ENCODE assay signal across 15 cellular contexts in the genomic region with DNA sequence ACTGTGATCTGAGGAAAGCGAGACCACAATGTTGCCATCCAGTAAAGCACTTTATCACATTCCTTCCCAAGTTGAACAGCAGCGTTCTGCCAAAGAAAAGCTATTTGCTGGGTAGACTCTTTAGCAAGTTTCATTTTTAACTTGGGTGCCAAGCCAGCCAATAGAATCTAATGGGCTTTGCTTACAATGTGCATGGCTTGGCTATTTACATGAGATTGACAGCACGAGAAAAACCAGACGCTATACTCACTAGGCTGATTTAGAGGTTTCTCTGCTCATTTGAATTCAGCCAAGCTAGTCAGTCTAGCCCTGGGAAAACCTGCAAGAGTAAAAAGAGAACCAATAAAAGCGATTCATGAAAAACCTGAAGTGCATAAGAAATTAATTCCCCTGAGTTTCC.
DNase-seq lines count a peak whose midpoint lies in the region; ATAC-seq, FAIRE-seq and TF ChIP-seq lines count a peak whose summit lies in the region.
"Had no signal": no experiment of that assay in that cellular context is flagged by ENCODE, and none has a peak within 500 bp of the region (broad histone marks: within the 10 kb centered on the region; RNA-seq: fewer than 3 reads in every experiment).

No MANE protein-coding gene starts in this region.

- H3K4me2 ChIP-seq in keratinocyte (ENCODE audit: control insufficient read depth, extremely low read depth, insufficient read depth, low read depth, low read length): no peak overlapping the region

- ATAC-seq in HG02884 (IDR thresholded peaks at IDR 0.05; ENCODE audit: unreplicated experiment) (peak; percentile 64), GM21360 (IDR thresholded peaks at IDR 0.05; ENCODE audit: unreplicated experiment) (no peak), GM21528 (IDR thresholded peaks at IDR 0.05; ENCODE audit: low FRiP score, unreplicated experiment) (no peak), GM21367 (IDR thresholded peaks at IDR 0.05; ENCODE audit: unreplicated experiment) (no peak)

- H3K9me1 ChIP-seq in keratinocyte (ENCODE audit: control insufficient read depth, extremely low read depth, insufficient read depth, low read length): no peaks in the 10 kb centered on the region

- H2AFZ ChIP-seq in keratinocyte (ENCODE audit: control insufficient read depth, low read length): no peak overlapping the region

- peak overlapping the region in 2 of 5 experiments; percentile 38 to 56 for H3K4me3 Mint-ChIP-seq in brain
- H3K4me3 Mint-ChIP-seq: CD8-positive, alpha-beta memory T cell; dendritic cell treated with granulocyte-macrophage colony-stimulating factor and Interleukin-4, amounts not matched to agents 40 ng/mL and 50 ng/mL, for 4 days had no signal

- no peaks in the 10 kb centered on the region for H3K36me3 Mint-ChIP-seq in brain
- H3K36me3 Mint-ChIP-seq: CD8-positive, alpha-beta memory T cell had no signal

- H3K4me1 ChIP-seq in keratinocyte (ENCODE audit: control insufficient read depth, extremely low read depth, insufficient read depth, low read length): no peaks in the 10 kb centered on the region
- H3K4me1 ChIP-seq: esophagus squamous epithelium had no signal

- peaks cover 42% of the 10 kb centered on the region for H3K4me1 Mint-ChIP-seq in brain
- H3K4me1 Mint-ChIP-seq: CD8-positive, alpha-beta memory T cell had no signal

- H3K36me3 ChIP-seq in keratinocyte (ENCODE audit: control insufficient read depth in 2 of 2, extremely low read depth in 1 of 2, insufficient read depth in 2 of 2, low read length in 2 of 2): peaks cover 0 to 2% of the 10 kb centered on the region in 2 experiments
- H3K36me3 ChIP-seq: esophagus squamous epithelium, MG63, stomach had no signal

- no peaks in the 10 kb centered on the region for H4K20me1 ChIP-seq in keratinocyte (ENCODE audit: control insufficient read depth, extremely low read depth, insufficient read depth, low read length)

- peak; percentile 13 for FAIRE-seq in keratinocyte (lab: Jason Lieb, UNC)

- H3K9ac ChIP-seq in keratinocyte (ENCODE audit: control insufficient read depth, extremely low read depth, insufficient read depth, low read length): no peak overlapping the region

- H3K27me3 ChIP-seq in keratinocyte (ENCODE audit: control insufficient read depth, extremely low read depth, insufficient read depth, low read length): no peaks in the 10 kb centered on the region
- H3K27me3 ChIP-seq: MG63, stomach had no signal

- H3K79me2 ChIP-seq in keratinocyte (ENCODE audit: control insufficient read depth, insufficient read depth, low read length): peaks cover 26% of the 10 kb centered on the region

- dilution Hi-C loops in keratinocyte (cut with MboI; ENCODE audit: extremely low pct_ligation_motif_present, low sequenced_read_pairs): no loop called here

- no peaks in the 10 kb centered on the region for H3K9me3 Mint-ChIP-seq in brain
- H3K9me3 Mint-ChIP-seq: CD8-positive, alpha-beta memory T cell; dendritic cell treated with granulocyte-macrophage colony-stimulating factor and Interleukin-4, amounts not matched to agents 40 ng/mL and 50 ng/mL, for 4 days had no signal

- no peak overlapping the region for H3K4me3 ChIP-seq in keratinocyte (ENCODE audit: control insufficient read depth in 2 of 3, extremely low read depth in 1 of 3, insufficient read depth in 2 of 3, low read depth in 1 of 3, low read length in 3 of 3)
- H3K4me3 ChIP-seq: esophagus squamous epithelium, MG63, SK-N-MC, stomach had no signal

- H3K27ac Mint-ChIP-seq in brain: peak overlapping the region in 3 of 5 experiments; percentile 24 to 69 (median 56)
- H3K27ac Mint-ChIP-seq: dendritic cell treated with granulocyte-macrophage colony-stimulating factor and Interleukin-4, amounts not matched to agents 40 ng/mL and 50 ng/mL, for 4 days had no signal

- DNase-seq in keratinocyte (ENCODE audit: low read depth, low spot score): no peak
- DNase-seq in stromal cell of bone marrow (ENCODE audit: low read depth): peak; percentile 18
- no peak for DNase-seq in T1000 (lab: John Stamatoyannopoulos, UW)
- DNase-seq: activated naive CD4-positive, alpha-beta T cell treated with anti-CD3 and anti-CD28 coated beads, Interleukin-2, amount 50 U/mL, for 16 hours; CD8-positive, alpha-beta memory T cell; esophagus squamous epithelium; MG63; stomach had no signal

- TF ChIP-seq CTCF in brain (conservative IDR thresholded peaks at IDR 0.05): no peak
- TF ChIP-seq CTCF in keratinocyte (optimal IDR thresholded peaks at IDR 0.05 in 1 of 3, IDR thresholded peaks at IDR 0.05 in 1 of 3, conservative IDR thresholded peaks at IDR 0.05 in 1 of 3; ENCODE audit: extremely low read depth in 1 of 3, insufficient read depth in 2 of 3, low read length in 3 of 3): no peak

- peaks cover 6% of the 10 kb centered on the region for H3K27me3 Mint-ChIP-seq in brain

- no peaks in the 10 kb centered on the region for H3K9me3 ChIP-seq in keratinocyte (ENCODE audit: control insufficient read depth, low read depth, low read length)
- H3K9me3 ChIP-seq: esophagus squamous epithelium, MG63, stomach had no signal

- no peak overlapping the region for H3K27ac ChIP-seq in keratinocyte (ENCODE audit: control insufficient read depth, insufficient read depth, low read length)
- H3K27ac ChIP-seq: esophagus squamous epithelium, SK-N-MC, stomach had no signal
